ENCODE assay signal across 8 cellular contexts in genomic region chr20:17938889-17939619, GRCh38. TPM values are rescaled to one million over a fixed set of nuclear protein-coding genes. Genes with fewer than 3 reads are reported as not detected.
DNase-seq lines count a peak whose midpoint lies in the region; ATAC-seq and TF ChIP-seq lines count a peak whose summit lies in the region.

No MANE protein-coding gene starts in this region.

- peaks cover 0 to 42% (median 4%) of the 10 kb centered on the region in 3 donors for H3K36me3 ChIP-seq in tibial nerve

- no peak for TF ChIP-seq EP300 in tibial nerve (IDR thresholded peaks at IDR 0.05)

- H3K4me1 Mint-ChIP-seq in activated T-cell treated with anti-CD3 and anti-CD28 coated beads, Interleukin-2, amount 50 U/mL, for 4 hours (ENCODE audit: low read depth) = peaks cover 12% of the 10 kb centered on the region

- H3K4me1 ChIP-seq in tibial nerve = peaks cover 0 to 50% (median 22%) of the 10 kb centered on the region in 4 donors

- ATAC-seq in activated T-cell treated with anti-CD3 and anti-CD28 coated beads, Interleukin-2, amount 50 U/mL, for 4 hours = peak; percentile 87 to 88

- 21% methylated on average over 13 of the region's 13 CpGs for WGBS in tibial nerve, 2 donors

- peak; percentile 48 for DNase-seq in DMS153 (lab: John Stamatoyannopoulos, UW)
- peak; percentile 79 for DNase-seq in GM20000 (ENCODE audit: low spot score)
- DNase-seq in HK-2 (ENCODE audit: unreplicated experiment) = peak; percentile 64
- peak; percentile 16 for DNase-seq in NOMO-1 treated with dmso at 0.1 percent for 144 hours (lab: John Stamatoyannopoulos, UW; ENCODE audit: unreplicated experiment)
- DNase-seq in activated T-cell treated with anti-CD3 and anti-CD28 coated beads, Interleukin-2, amount 50 U/mL, for 4 hours = peak; percentile 41
- peak; percentile 48 for DNase-seq in fibroblast of the conjunctiva (ENCODE audit: low read depth)
- peak; percentile 37 for DNase-seq in occipital lobe (lab: John Stamatoyannopoulos, UW)
- peak; percentile 54 to 64 for DNase-seq in tibial nerve (ENCODE audit: low spot score in 2 of 2)

- no peak overlapping the region for H3K4me3 ChIP-seq in tibial nerve

- H3K27ac ChIP-seq in tibial nerve = peak overlapping the region in 1 of 4 donors; percentile 66

- TF ChIP-seq CTCF in GM20000 (IDR thresholded peaks at IDR 0.05; ENCODE audit: extremely low read depth, missing control alignments) (peak; percentile 86), tibial nerve (IDR thresholded peaks at IDR 0.05) (peak; percentile 76 to 87 (median 85))

- H3K9me3 ChIP-seq in tibial nerve = no peaks in the 10 kb centered on the region

- no peaks in the 10 kb centered on the region for H3K9me3 Mint-ChIP-seq in activated T-cell treated with anti-CD3 and anti-CD28 coated beads, Interleukin-2, amount 50 U/mL, for 4 hours

- no peaks in the 10 kb centered on the region for H3K27me3 ChIP-seq in tibial nerve

- H3K36me3 Mint-ChIP-seq in activated T-cell treated with anti-CD3 and anti-CD28 coated beads, Interleukin-2, amount 50 U/mL, for 4 hours (ENCODE audit: insufficient read depth) = peaks cover 18% of the 10 kb centered on the region

- TF ChIP-seq POLR2A in tibial nerve (IDR thresholded peaks at IDR 0.05) = no peak

- H3K4me3 Mint-ChIP-seq in activated T-cell treated with anti-CD3 and anti-CD28 coated beads, Interleukin-2, amount 50 U/mL, for 4 hours = no peak overlapping the region

- H3K27me3 Mint-ChIP-seq in activated T-cell treated with anti-CD3 and anti-CD28 coated beads, Interleukin-2, amount 50 U/mL, for 4 hours (ENCODE audit: low read depth) = no peaks in the 10 kb centered on the region

RNA-seq across cellular contexts. Expression of gene SNX5, which starts 29.5 kb away (rescaled TPM):
- total RNA-seq in activated T-cell treated with anti-CD3 and anti-CD28 coated beads, Interleukin-2, amount 50 U/mL, for 4 hours = 100 to 1,000 TPM; 148 to 177 (median 168) TPM
- total RNA-seq in occipital lobe (60.4 TPM), tibial nerve (100 to 1,000 TPM in 2 of 4 donors, 10 to 100 TPM in 2; 79.8 to 128 (median 100) TPM)

RNA-seq across cellular contexts. Expression of gene MGME1, which starts 29.8 kb away (rescaled TPM):
- 10 to 100 TPM; 14.4 to 16.6 (median 16.2) TPM for total RNA-seq in activated T-cell treated with anti-CD3 and anti-CD28 coated beads, Interleukin-2, amount 50 U/mL, for 4 hours
- total RNA-seq in occipital lobe = 8.4 TPM
- 10 to 100 TPM in 1 of 4 donors, 1 to 10 TPM in 3; 4.6 to 14.7 (median 8.7) TPM for total RNA-seq in tibial nerve

Comparison
In these comparisons a context has a peak if more than half of its experiments do, and no peak if none do; other contexts are left out.
1. DNase-seq: peak in every context shown above with its lines; median percentile 79 in GM20000; 64 in HK-2; 59 in tibial nerve; 48 in DMS153; 48 in fibroblast of the conjunctiva; 41 in activated T-cell treated with anti-CD3 and anti-CD28 coated beads, Interleukin-2, amount 50 U/mL, for 4 hours; 37 in occipital lobe; 16 in NOMO-1 treated with dmso at 0.1 percent for 144 hours.